ENCODE assay signal across 37 cellular contexts in the genomic region with DNA sequence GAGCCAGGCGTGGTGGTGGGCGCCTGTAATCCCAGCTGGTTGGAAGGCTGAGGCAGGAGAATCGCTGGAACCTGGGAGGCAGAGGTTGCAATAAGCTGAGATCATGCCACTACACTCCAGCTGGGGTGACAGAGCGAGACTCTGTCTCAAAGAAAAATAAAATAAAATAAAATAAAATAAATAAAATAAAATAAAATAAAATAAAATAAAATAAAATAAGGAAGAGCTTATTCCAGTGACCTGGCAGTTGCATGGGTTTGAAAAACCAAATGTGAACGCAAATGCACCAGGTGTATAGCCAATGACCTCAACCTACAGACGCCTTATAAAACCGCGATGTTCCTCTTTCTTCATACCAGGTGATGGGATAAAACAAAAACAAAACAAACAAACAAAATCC.
DNase-seq lines count a peak whose midpoint lies in the region; ATAC-seq, FAIRE-seq and TF ChIP-seq lines count a peak whose summit lies in the region.
"Had no signal": no experiment of that assay in that cellular context is flagged by ENCODE, and none has a peak within 500 bp of the region (broad histone marks: within the 10 kb centered on the region; RNA-seq: fewer than 3 reads in every experiment).

No MANE protein-coding gene starts in this region.

- peak; percentile 48 for FAIRE-seq in endometrium (lab: Jason Lieb, UNC)
- FAIRE-seq: A204.1, A549, D721Med had no signal

- no peaks in the 10 kb centered on the region for H3K36me3 Mint-ChIP-seq in WTC11
- no peaks in the 10 kb centered on the region for H3K36me3 Mint-ChIP-seq in neural crest cell (ENCODE audit: low read depth)
- H3K36me3 Mint-ChIP-seq in glutamatergic neuron (ENCODE audit: unreplicated experiment) = no peaks in the 10 kb centered on the region
- H3K36me3 Mint-ChIP-seq in activated naive CD4-positive, alpha-beta T cell treated with anti-CD3 and anti-CD28 coated beads for 36 hours (ENCODE audit: low read depth) = no peaks in the 10 kb centered on the region
- H3K36me3 Mint-ChIP-seq: CD14-positive monocyte; CD4-positive, alpha-beta memory T cell; CD4-positive, CD25-positive, alpha-beta regulatory T cell; CD8-positive, alpha-beta memory T cell; CD8-positive, alpha-beta T cell had no signal

- H3K4me1 Mint-ChIP-seq in WTC11 (no peaks in the 10 kb centered on the region), neural crest cell (peaks cover 26% of the 10 kb centered on the region), glutamatergic neuron (ENCODE audit: low read depth, unreplicated experiment) (no peaks in the 10 kb centered on the region)
- H3K4me1 Mint-ChIP-seq in activated naive CD4-positive, alpha-beta T cell treated with anti-CD3 and anti-CD28 coated beads for 36 hours (ENCODE audit: low read depth) = no peaks in the 10 kb centered on the region
- H3K4me1 Mint-ChIP-seq: B cell; CD14-positive monocyte; CD4-positive, alpha-beta memory T cell; CD4-positive, CD25-positive, alpha-beta regulatory T cell; CD8-positive, alpha-beta memory T cell had no signal

- no peaks in the 10 kb centered on the region for H3K27me3 Mint-ChIP-seq in WTC11 (ENCODE audit: low read depth)
- H3K27me3 Mint-ChIP-seq in neural crest cell (ENCODE audit: low read depth) = no peaks in the 10 kb centered on the region
- H3K27me3 Mint-ChIP-seq in glutamatergic neuron (ENCODE audit: unreplicated experiment) = peaks cover under 1% of the 10 kb centered on the region
- H3K27me3 Mint-ChIP-seq in activated naive CD4-positive, alpha-beta T cell treated with anti-CD3 and anti-CD28 coated beads for 36 hours (ENCODE audit: low read depth) = no peaks in the 10 kb centered on the region
- H3K27me3 Mint-ChIP-seq: B cell; CD4-positive, alpha-beta memory T cell; CD4-positive, alpha-beta T cell; CD4-positive, CD25-positive, alpha-beta regulatory T cell; CD8-positive, alpha-beta memory T cell had no signal

- intact Hi-C loops in breast epithelium (cut with DNase I; ENCODE audit: low total_unique reads) = no loop called here
- intact Hi-C loops in activated naive CD4-positive, alpha-beta T cell treated with anti-CD3 and anti-CD28 coated beads for 36 hours (cut with micrococcal nuclease) = no loop called here

- CTCF ChIA-PET in WTC11 (lab: Charles Lee) = interaction anchor here (0.5 kb wide), 1 partner anchor 598 kb away, joined by 3 read pairs; no protein-coding TSS in a partner anchor
- CTCF ChIA-PET in activated naive CD4-positive, alpha-beta T cell treated with anti-CD3 and anti-CD28 coated beads for 36 hours (lab: Charles Lee) = no interaction called here

- ATAC-seq in WTC11 = no peak
- no peak for ATAC-seq in HG02973 (IDR thresholded peaks at IDR 0.05; ENCODE audit: unreplicated experiment)
- ATAC-seq: A549; CD8-positive, alpha-beta T cell had no signal

- H3K36me3 ChIP-seq in breast epithelium = no peaks in the 10 kb centered on the region
- H3K36me3 ChIP-seq: BE2C; BLaER1; BLaER1 treated with 17β-estradiol and CSF1 and Interleukin-3, amounts not matched to agents 10 nM and 100 nM had no signal

- no peak overlapping the region for H3K4me3 ChIP-seq in breast epithelium
- H3K4me3 ChIP-seq: A549; BLaER1; BLaER1 treated with 17β-estradiol and CSF1 and Interleukin-3, amounts not matched to agents 10 nM and 100 nM had no signal

- no peak for TF ChIP-seq CTCF in WTC11 (IDR thresholded peaks at IDR 0.05)
- no peak for TF ChIP-seq CTCF in neural crest cell (conservative IDR thresholded peaks at IDR 0.05)
- TF ChIP-seq CTCF in glutamatergic neuron (IDR thresholded peaks at IDR 0.05; ENCODE audit: partially characterized antibody, unreplicated experiment) = no peak
- no peak for TF ChIP-seq CTCF in breast epithelium (IDR thresholded peaks at IDR 0.05)

- no peaks in the 10 kb centered on the region for H3K27me3 ChIP-seq in breast epithelium
- H3K27me3 ChIP-seq: BE2C; BLaER1; BLaER1 treated with 17β-estradiol and CSF1 and Interleukin-3, amounts not matched to agents 10 nM and 100 nM had no signal

- H3K27ac Mint-ChIP-seq in WTC11 = no peak overlapping the region
- peak overlapping the region; percentile 73 for H3K27ac Mint-ChIP-seq in neural crest cell (ENCODE audit: unreplicated experiment)
- no peak overlapping the region for H3K27ac Mint-ChIP-seq in glutamatergic neuron (ENCODE audit: unreplicated experiment)
- H3K27ac Mint-ChIP-seq in activated naive CD4-positive, alpha-beta T cell treated with anti-CD3 and anti-CD28 coated beads for 36 hours = no peak overlapping the region
- H3K27ac Mint-ChIP-seq: B cell; CD14-positive monocyte; CD4-positive, alpha-beta memory T cell; CD4-positive, alpha-beta T cell; CD4-positive, CD25-positive, alpha-beta regulatory T cell; CD8-positive, alpha-beta memory T cell; CD8-positive, alpha-beta T cell had no signal

- H3K4me3 Mint-ChIP-seq in WTC11 (no peak overlapping the region), neural crest cell (no peak overlapping the region), glutamatergic neuron (ENCODE audit: unreplicated experiment) (no peak overlapping the region)
- H3K4me3 Mint-ChIP-seq in activated naive CD4-positive, alpha-beta T cell treated with anti-CD3 and anti-CD28 coated beads for 36 hours = no peak overlapping the region
- H3K4me3 Mint-ChIP-seq: B cell; CD14-positive monocyte; CD4-positive, alpha-beta memory T cell; CD4-positive, alpha-beta T cell; CD4-positive, CD25-positive, alpha-beta regulatory T cell; CD8-positive, alpha-beta memory T cell; CD8-positive, alpha-beta T cell had no signal

- POLR2A ChIA-PET in WTC11 (lab: Charles Lee) = no interaction called here

- H3K4me1 ChIP-seq in breast epithelium = no peaks in the 10 kb centered on the region
- H3K4me1 ChIP-seq: A549, BE2C, BLaER1, Caco-2 had no signal

- no peak for TF ChIP-seq POLR2A in breast epithelium (IDR thresholded peaks at IDR 0.05)

- peak; percentile 55 for DNase-seq in RPMI8226
- no peak for DNase-seq in WTC11 (ENCODE audit: low spot score)
- no peak for DNase-seq in neural crest cell (ENCODE audit: low read depth, low spot score)
- DNase-seq in glutamatergic neuron = no peak
- DNase-seq in breast epithelium (ENCODE audit: low spot score in 2 of 2) = no peak
- no peak for DNase-seq in activated naive CD4-positive, alpha-beta T cell treated with anti-CD3 and anti-CD28 coated beads for 36 hours
- DNase-seq: 8988T; ACHN; AML-193; BE2C; C1 segment of cervical spinal cord; Caco-2; Calu3; CD4-positive, alpha-beta memory T cell; CD4-positive, alpha-beta T cell; CD4-positive, CD25-positive, alpha-beta regulatory T cell; CD8-positive, alpha-beta memory T cell; CD8-positive, alpha-beta T cell; COR-L47; DMS 273 treated with DMSO at 0.1 percent for 48 hours; DMS153; DMS53; DMS79; DMS79 treated with DMSO at 0.1 percent for 48 hours; DND-41; EL had no signal

- no peak overlapping the region for H3K27ac ChIP-seq in breast epithelium
- H3K27ac ChIP-seq: 22Rv1; A549; BLaER1; BLaER1 treated with 17β-estradiol and CSF1 and Interleukin-3, amounts not matched to agents 10 nM and 100 nM; C4-2B had no signal

- no peaks in the 10 kb centered on the region for H3K9me3 ChIP-seq in breast epithelium
- H3K9me3 ChIP-seq: A549; BE2C; BLaER1; BLaER1 treated with 17β-estradiol and CSF1 and Interleukin-3, amounts not matched to agents 10 nM and 100 nM; Caco-2 had no signal

- H3K9me3 Mint-ChIP-seq in WTC11 = no peaks in the 10 kb centered on the region
- no peaks in the 10 kb centered on the region for H3K9me3 Mint-ChIP-seq in neural crest cell
- H3K9me3 Mint-ChIP-seq in glutamatergic neuron (ENCODE audit: unreplicated experiment) = no peaks in the 10 kb centered on the region
- H3K9me3 Mint-ChIP-seq in activated naive CD4-positive, alpha-beta T cell treated with anti-CD3 and anti-CD28 coated beads for 36 hours = peaks cover 6% of the 10 kb centered on the region

TF ChIP-seq in WTC11, 78 proteins besides CTCF, POLR2A, EP300 and RAD21:
- TF ChIP-seq HMGA2 (CRISPR knock-in tag; IDR thresholded peaks at IDR 0.05) (peak; percentile 95), NR2C2 (CRISPR knock-in tag; IDR thresholded peaks at IDR 0.05) (no peak)
